Comparison of ENCODE assay signal across 24 cellular contexts in the genomic region with DNA sequence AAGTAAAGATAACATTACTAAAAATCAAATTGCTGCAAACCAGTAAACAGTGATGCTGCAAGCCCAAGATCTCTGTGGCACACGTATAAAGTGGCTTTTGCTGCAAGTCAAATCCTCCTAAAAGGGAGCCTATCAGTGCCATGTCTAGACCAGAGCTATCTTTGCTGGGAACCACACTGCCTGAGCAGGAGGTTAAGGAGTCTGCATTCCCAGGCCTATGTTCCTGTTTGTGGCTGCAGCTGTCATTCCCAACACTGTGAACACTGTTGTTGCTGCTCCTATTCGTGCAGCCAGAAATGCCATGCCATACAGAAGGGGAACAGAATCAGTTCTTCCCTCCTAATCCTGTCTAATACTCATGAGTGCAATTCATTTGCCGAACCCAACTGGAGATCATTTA.
DNase-seq lines count a peak whose midpoint lies in the region; ATAC-seq, FAIRE-seq and TF ChIP-seq lines count a peak whose summit lies in the region.
"Had no signal": no experiment of that assay in that cellular context is flagged by ENCODE, and none has a peak within 500 bp of the region (broad histone marks: within the 10 kb centered on the region; RNA-seq: fewer than 3 reads in every experiment).

No MANE protein-coding gene starts in this region.

- ATAC-seq in heart right ventricle, result no peak
- ATAC-seq: foreskin keratinocyte, left lobe of liver, right lobe of liver, T-cell, upper lobe of right lung had no signal

- H2BK120ac ChIP-seq in mesendoderm (ENCODE audit: low read depth, low read length), result no peak overlapping the region

- H3K27ac ChIP-seq in ACC112 (ENCODE audit: low read depth, low read length) (no peak overlapping the region), mesendoderm (ENCODE audit: low read depth, low read length) (no peak overlapping the region), heart right ventricle (no peak overlapping the region)
- H3K27ac ChIP-seq: ascending aorta, foreskin keratinocyte, Peyer's patch, right lobe of liver, upper lobe of right lung had no signal

- no peak overlapping the region for H2BK5ac ChIP-seq in mesendoderm (ENCODE audit: low read length)

- peak; percentile 80 for DNase-seq in LHCN-M2 (ENCODE audit: low read depth)
- DNase-seq in bronchial epithelial cell (ENCODE audit: low read depth), result no peak
- peak; percentile 28 for DNase-seq in mesendoderm
- no peak for DNase-seq in NCI-H2171 (lab: John Stamatoyannopoulos, UW)
- no peak for DNase-seq in NCI-H748 (lab: John Stamatoyannopoulos, UW; ENCODE audit: unreplicated experiment)
- no peak for DNase-seq in stimulated activated CD8-positive, alpha-beta memory T cell treated with anti-CD3 and anti-CD28 coated beads, Interleukin-4, amount 100 ng/mL, for 48 hours
- DNase-seq in heart right ventricle, result no peak
- DNase-seq: activated CD4-positive, alpha-beta T cell treated with anti-CD3 and anti-CD28 coated beads, Interleukin-2, amount 50 U/mL, for 4 hours; activated naive CD4-positive, alpha-beta T cell treated with anti-CD3 and anti-CD28 coated beads for 36 hours; activated T-cell treated with anti-CD3 and anti-CD28 coated beads for 4 hours; foreskin keratinocyte; HCEC 1CT; KG1; NCI-H2107; NCI-H748 treated with DMSO at 0.1 percent for 48 hours; Peyer's patch; right lobe of liver; stimulated activated CD4-positive, alpha-beta T cell treated with anti-CD3 and anti-CD28 coated beads, Interleukin-2, amount 100 ng/mL, for 24 hours; T-cell; upper lobe of right lung had no signal

- no peaks in the 10 kb centered on the region for H3K27me3 ChIP-seq in ACC112 (ENCODE audit: insufficient read depth, low read length)
- H3K27me3 ChIP-seq in bronchial epithelial cell (ENCODE audit: control insufficient read depth, insufficient read depth, low read length), result no peaks in the 10 kb centered on the region
- no peaks in the 10 kb centered on the region for H3K27me3 ChIP-seq in mesendoderm (ENCODE audit: insufficient read depth, low read length, poor library complexity)
- H3K27me3 ChIP-seq in heart right ventricle, result no peaks in the 10 kb centered on the region
- H3K27me3 ChIP-seq: ascending aorta, foreskin keratinocyte, Peyer's patch, right lobe of liver, upper lobe of right lung had no signal

- H3K4ac ChIP-seq in mesendoderm (ENCODE audit: low read depth, low read length), result no peak overlapping the region

- H4K8ac ChIP-seq in mesendoderm (ENCODE audit: low read depth, low read length), result no peak overlapping the region

- H2BK15ac ChIP-seq in mesendoderm (replicated peaks; ENCODE audit: low read depth), result no peak overlapping the region

- H3K9me3 ChIP-seq in heart right ventricle, result peaks cover 0 to 11% (median 0%) of the 10 kb centered on the region in 11 donors
- H3K9me3 ChIP-seq: ascending aorta, Peyer's patch, right lobe of liver, upper lobe of right lung had no signal

- H3K4me1 ChIP-seq in ACC112 (ENCODE audit: control insufficient read depth, insufficient read depth, low read length, unreplicated experiment) (peaks cover 14% of the 10 kb centered on the region), mesendoderm (ENCODE audit: control insufficient read depth, low read depth, low read length) (no peaks in the 10 kb centered on the region), heart right ventricle (no peaks in the 10 kb centered on the region)
- H3K4me1 ChIP-seq: ascending aorta, foreskin keratinocyte, Peyer's patch, right lobe of liver, upper lobe of right lung had no signal

- no peak overlapping the region for H3K18ac ChIP-seq in mesendoderm (ENCODE audit: low read length)

- H3K4me2 ChIP-seq in mesendoderm (ENCODE audit: low read length), result no peak overlapping the region

- no peak overlapping the region for H2AK5ac ChIP-seq in mesendoderm (ENCODE audit: low read length)

- H3K36me3 ChIP-seq in ACC112 (ENCODE audit: insufficient read depth, low read length) (no peaks in the 10 kb centered on the region), bronchial epithelial cell (ENCODE audit: control insufficient read depth, insufficient read depth, low read length) (no peaks in the 10 kb centered on the region), mesendoderm (ENCODE audit: control insufficient read depth, insufficient read depth, low read length) (no peaks in the 10 kb centered on the region), heart right ventricle (no peaks in the 10 kb centered on the region)
- H3K36me3 ChIP-seq: ascending aorta, Peyer's patch, right lobe of liver, upper lobe of right lung had no signal

- H3K4me3 ChIP-seq in ACC112 (ENCODE audit: low read depth, low read length) (no peak overlapping the region), bronchial epithelial cell (ENCODE audit: low read depth, low read length) (no peak overlapping the region), mesendoderm (ENCODE audit: low read length) (no peak overlapping the region), heart right ventricle (no peak overlapping the region)
- H3K4me3 ChIP-seq: ascending aorta, Peyer's patch, right lobe of liver, upper lobe of right lung had no signal

- no peak overlapping the region for H4K5ac ChIP-seq in mesendoderm (ENCODE audit: low read length)

- no peak overlapping the region for H3K56ac ChIP-seq in mesendoderm (ENCODE audit: low read length)

- H3K23ac ChIP-seq in mesendoderm (ENCODE audit: low read length), result no peak overlapping the region

- H3K79me2 ChIP-seq in ACC112 (ENCODE audit: control insufficient read depth, insufficient read depth, low read length, unreplicated experiment) (no peaks in the 10 kb centered on the region), mesendoderm (ENCODE audit: control insufficient read depth, insufficient read depth, low read length) (no peaks in the 10 kb centered on the region)

- intact Hi-C loops in heart right ventricle (cut with DNase I), result no loop called here

- no peaks in the 10 kb centered on the region for H3K79me1 ChIP-seq in mesendoderm (ENCODE audit: low read length)

- peak; percentile 40 for FAIRE-seq in bronchial epithelial cell (lab: Jason Lieb, UNC)
- FAIRE-seq: colon had no signal

- H3K9ac ChIP-seq in mesendoderm (ENCODE audit: low read length), result no peak overlapping the region

- TF ChIP-seq CTCF in bronchial epithelial cell (IDR thresholded peaks at IDR 0.05; ENCODE audit: insufficient read depth, low read length, severe bottlenecking) (no peak), heart right ventricle (IDR thresholded peaks at IDR 0.05) (no peak)

- WGBS in mesendoderm (ENCODE audit: extremely low coverage, insufficient coverage, low lambda C conversion rate), result no CpG with 5 or more reads among the region's 3 CpGs
- WGBS in heart right ventricle, 2 donors, result 62 to 66% methylated on average over 3 of the region's 3 CpGs

- H2AFZ ChIP-seq in ACC112 (ENCODE audit: low read length, unreplicated experiment), result peak overlapping the region; percentile 87

Comparison
In these comparisons a context has a peak if more than half of its experiments do, and no peak if none do; other contexts are left out.
1. DNase-seq: peak in LHCN-M2 (single experiment) and mesendoderm (single experiment); none in bronchial epithelial cell (single experiment), NCI-H2171 (single experiment), NCI-H748 (single experiment), stimulated activated CD8-positive, alpha-beta memory T cell treated with anti-CD3 and anti-CD28 coated beads, Interleukin-4, amount 100 ng/mL, for 48 hours (single experiment) and heart right ventricle (0 of 2).